ENCODE assay signal across 22 cellular contexts in the genomic region with DNA sequence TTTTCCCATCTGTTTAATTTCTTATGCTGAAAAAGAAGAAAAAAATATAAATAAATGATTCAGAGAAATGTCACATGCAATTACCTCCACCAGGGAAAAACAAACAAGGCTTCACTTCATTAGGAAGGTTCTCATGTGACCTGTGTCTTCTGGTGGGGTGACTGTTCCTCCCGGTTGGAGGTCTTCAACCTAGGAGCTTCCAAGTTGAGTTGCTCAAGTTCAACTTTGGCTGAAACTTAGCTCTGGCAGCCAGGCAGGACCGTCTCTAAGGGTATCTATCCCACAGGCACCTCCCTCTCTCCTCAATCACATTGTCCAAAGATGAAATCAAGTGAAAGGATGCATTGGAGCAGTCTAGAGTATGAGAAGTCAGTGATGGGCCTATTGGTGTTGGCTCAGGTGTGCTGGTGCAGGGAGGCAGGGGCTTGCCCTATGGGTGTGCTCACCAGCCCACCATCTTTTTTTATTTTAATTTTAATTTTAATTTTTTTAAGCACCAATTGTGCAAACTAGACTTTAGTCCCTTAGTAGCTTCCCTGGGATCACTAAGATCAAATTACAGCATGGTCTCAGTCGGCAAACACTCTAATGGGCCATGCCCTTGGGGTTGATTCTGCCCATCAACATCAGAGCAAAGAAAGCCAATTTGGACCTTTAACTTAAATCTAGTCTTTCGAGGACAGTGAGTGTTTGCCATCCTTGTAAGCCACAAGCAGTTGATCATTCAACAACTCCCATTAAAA.
"Had no signal": no experiment of that assay in that cellular context is flagged by ENCODE, and none has a peak within 500 bp of the region (broad histone marks: within the 10 kb centered on the region; RNA-seq: fewer than 3 reads in every experiment).

No MANE protein-coding gene starts in this region.

- H3K4me3 ChIP-seq: esophagus muscularis mucosa, hepatocyte, spleen, testis, tibial nerve, upper lobe of right lung, vagina had no signal

- H3K27me3 ChIP-seq: esophagus muscularis mucosa, hepatocyte, neutrophil, spleen, testis, tibial nerve, upper lobe of right lung, vagina had no signal

- H3K4me2 ChIP-seq: hepatocyte had no signal

- H3K36me3 ChIP-seq: esophagus muscularis mucosa, neutrophil, spleen, tibial nerve, upper lobe of right lung, vagina had no signal

- DNase-seq: effector memory CD8-positive, alpha-beta T cell; foreskin keratinocyte; head of caudate nucleus; kidney; left cardiac atrium; mammary epithelial cell; naive thymus-derived CD4-positive, alpha-beta T cell; posterior cingulate gyrus; spleen; stimulated activated CD4-positive, alpha-beta T cell treated with anti-CD3 and anti-CD28 coated beads, Interleukin-15, amount 100 ng/mL, for 24 hours; stimulated activated CD4-positive, alpha-beta T cell treated with anti-CD3 and anti-CD28 coated beads, Interleukin-1b, Interleukin-23, amount 100 ng/mL, for 48 hours; stimulated activated CD4-positive, alpha-beta T cell treated with anti-CD3 and anti-CD28 coated beads, Interleukin-4, amount 100 ng/mL, for 24 hours; stimulated activated naive CD8-positive, alpha-beta T cell treated with anti-CD3 and anti-CD28 coated beads, Interleukin-15, amount 100 ng/mL, for 72 hours; testis; upper lobe of right lung had no signal

- H3K27ac ChIP-seq: epithelial cell of prostate, esophagus muscularis mucosa, foreskin keratinocyte, hepatocyte, neutrophil, spleen, testis, tibial nerve, upper lobe of right lung, vagina had no signal

- ATAC-seq: effector memory CD8-positive, alpha-beta T cell; foreskin keratinocyte; naive thymus-derived CD4-positive, alpha-beta T cell; stimulated activated memory B cell treated with anti-CD40 and anti-IgM and Interleukin-4, amounts not matched to agents 10 μg/mL and 1 μg/mL and 100 μg/mL, for 72 hours; stimulated activated naive CD8-positive, alpha-beta T cell treated with anti-CD3 and anti-CD28 coated beads, Interleukin-15, amount 100 ng/mL, for 72 hours; upper lobe of right lung had no signal

- H3K9me3 ChIP-seq: neutrophil, testis, upper lobe of right lung, vagina had no signal

- H2AFZ ChIP-seq: hepatocyte had no signal

- H3K79me2 ChIP-seq: hepatocyte had no signal

- H3K4me1 ChIP-seq: esophagus muscularis mucosa, foreskin keratinocyte, spleen, testis, upper lobe of right lung, vagina had no signal
